In the genomic region with DNA sequence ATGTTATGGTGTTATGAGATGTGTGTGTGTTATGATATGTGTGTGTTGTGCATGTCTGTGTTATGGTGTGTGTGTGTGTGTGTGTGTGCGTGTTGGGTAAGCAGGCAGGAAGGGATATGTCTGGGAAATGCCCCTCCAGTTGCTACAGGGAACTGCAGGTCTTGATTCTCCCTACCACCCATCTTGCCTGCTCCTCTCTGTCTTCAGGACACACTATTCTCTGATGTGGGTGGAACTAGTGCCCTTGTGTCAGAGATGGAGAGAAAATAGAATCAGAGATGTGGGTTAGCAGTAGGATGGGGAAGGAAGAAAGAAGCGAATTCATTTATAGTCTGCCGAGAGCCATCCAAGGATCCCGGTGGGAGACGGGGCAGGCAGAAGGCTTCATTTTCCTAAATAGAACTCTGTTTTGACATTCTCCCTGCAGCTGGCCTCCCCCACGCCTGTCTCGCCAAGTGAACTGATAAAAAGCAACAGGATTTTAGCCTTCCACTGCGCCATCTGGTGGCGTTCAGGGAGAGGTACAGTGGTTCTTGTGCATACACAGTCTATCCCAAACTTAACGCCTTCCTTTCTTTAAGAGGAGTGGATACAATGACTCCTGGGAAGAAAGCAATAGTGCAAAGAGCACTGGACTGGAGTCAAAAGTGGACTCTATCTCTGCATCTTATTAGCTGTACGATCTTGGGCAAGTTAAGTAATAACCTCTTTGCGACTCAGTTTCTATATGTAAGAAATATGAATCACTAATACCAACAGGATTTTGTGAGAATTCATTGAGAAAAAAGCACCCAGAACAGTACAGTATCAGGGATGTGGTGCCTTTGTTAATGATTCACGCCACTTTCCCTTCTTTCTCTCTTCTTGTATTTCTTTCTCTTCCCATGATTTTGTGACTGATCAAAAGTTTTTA, we compare ENCODE assay signal across 8 cellular contexts. TPM values are rescaled to one million over a fixed set of nuclear protein-coding genes. Genes with fewer than 3 reads are reported as not detected.
DNase-seq lines count a peak whose midpoint lies in the region; ATAC-seq and TF ChIP-seq lines count a peak whose summit lies in the region.

No MANE protein-coding gene starts in this region.

- no peaks in the 10 kb centered on the region for H3K36me3 Mint-ChIP-seq in Calu3 (ENCODE audit: insufficient read depth, unreplicated experiment)
- no peaks in the 10 kb centered on the region for H3K36me3 Mint-ChIP-seq in nephron progenitor cell (ENCODE audit: low read depth)

- H3K36me3 ChIP-seq in PC-9 (ENCODE audit: low read depth) (no peaks in the 10 kb centered on the region), esophagus muscularis mucosa (no peaks in the 10 kb centered on the region)

- WGBS in esophagus muscularis mucosa: 17% methylated on average over 13 of the region's 13 CpGs

- H3K9me3 Mint-ChIP-seq in Calu3 (ENCODE audit: low read depth, unreplicated experiment) (no peaks in the 10 kb centered on the region), nephron progenitor cell (no peaks in the 10 kb centered on the region)

- no TSS peak for BruUV-seq in Calu3 (replicated peaks; lab: Mats Ljungman, UMichigan)
- no TSS peak for BruUV-seq in PC-9 (replicated peaks; lab: Mats Ljungman, UMichigan)

- no peak for TF ChIP-seq EP300 in Ishikawa (IDR thresholded peaks at IDR 0.05; ENCODE audit: borderline replicate concordance)
- TF ChIP-seq EP300 in esophagus muscularis mucosa (IDR thresholded peaks at IDR 0.05): no peak

- H3K27me3 ChIP-seq in PC-9 (ENCODE audit: insufficient read depth, low read depth) (no peaks in the 10 kb centered on the region), esophagus muscularis mucosa (no peaks in the 10 kb centered on the region)

- POLR2A ChIA-PET in PC-9 (lab: Charles Lee; ENCODE audit: unreplicated experiment): interaction anchor here (0.7 kb wide), 2 partner anchors 11 to 621 kb away, joined by 3 to 6 read pairs; no protein-coding TSS in a partner anchor

- H3K27me3 Mint-ChIP-seq in Calu3 (ENCODE audit: unreplicated experiment): no peaks in the 10 kb centered on the region
- H3K27me3 Mint-ChIP-seq in nephron progenitor cell (ENCODE audit: low read depth, poor library complexity): peaks cover 4% of the 10 kb centered on the region

- H4K20me1 ChIP-seq in PC-9 (ENCODE audit: insufficient read depth): no peaks in the 10 kb centered on the region

- ATAC-seq in GM21367 (IDR thresholded peaks at IDR 0.05; ENCODE audit: unreplicated experiment): peak; percentile 76

- H3K27ac Mint-ChIP-seq in Calu3 (ENCODE audit: unreplicated experiment) (no peak overlapping the region), nephron progenitor cell (no peak overlapping the region)

- H3K4me3 Mint-ChIP-seq in Calu3 (ENCODE audit: low read depth, unreplicated experiment) (no peak overlapping the region), nephron progenitor cell (no peak overlapping the region)

- TF ChIP-seq POLR2A in esophagus muscularis mucosa (IDR thresholded peaks at IDR 0.05; ENCODE audit: low read depth): no peak

- H3K27ac ChIP-seq in PC-9: no peak overlapping the region
- H3K27ac ChIP-seq in esophagus muscularis mucosa (replicated peaks in 1 of 4): no peak overlapping the region

- intact Hi-C loops in Calu3 (cut with micrococcal nuclease; ENCODE audit: unreplicated experiment) (loop anchor here (1.0 kb wide), 1 partner anchor 48 kb away; no protein-coding TSS in a partner anchor), PC-9 (cut with micrococcal nuclease; ENCODE audit: unreplicated experiment) (loop anchor here (1.0 to 10.0 kb wide), 5 partner anchors 48 to 621 kb away; a partner anchor contains a TSS), esophagus muscularis mucosa (cut with DNase I) (loop anchor here (5.0 kb wide), 2 partner anchors 49 to 154 kb away; no protein-coding TSS in a partner anchor)

- H3K79me2 ChIP-seq in PC-9 (ENCODE audit: low read depth): no peaks in the 10 kb centered on the region

- H3K9me3 ChIP-seq in PC-9 (ENCODE audit: insufficient read depth, low read depth): no peaks in the 10 kb centered on the region
- no peaks in the 10 kb centered on the region for H3K9me3 ChIP-seq in esophagus muscularis mucosa

- TF ChIP-seq RAD21 in Ishikawa (IDR thresholded peaks at IDR 0.05; ENCODE audit: low read depth): peak; percentile 79

- H3K4me1 Mint-ChIP-seq in Calu3 (ENCODE audit: low read depth, unreplicated experiment) (peaks cover 35% of the 10 kb centered on the region), nephron progenitor cell (peaks cover 45% of the 10 kb centered on the region)

- peak overlapping the region; percentile 39; the same call in 1 of the 2 replicates for H3K4me2 ChIP-seq in PC-9

- H3K4me1 ChIP-seq in PC-9 (replicated peaks; ENCODE audit: insufficient read depth) (peaks cover 16% of the 10 kb centered on the region), esophagus muscularis mucosa (peaks cover 0 to 16% (median 12%) of the 10 kb centered on the region in 4 donors)

- peaks cover 5% of the 10 kb centered on the region; the same call in 1 of the 2 replicates for H3F3A ChIP-seq in PC-9 (ENCODE audit: insufficient read depth, low read depth)

- CTCF ChIA-PET in Calu3 (lab: Charles Lee): interaction anchor here (0.5 to 3.9 kb wide), 2 partner anchors 47 to 108 kb away, joined by 5 to 17 read pairs; no protein-coding TSS in a partner anchor
- CTCF ChIA-PET in PC-9 (lab: Charles Lee): interaction anchor here (0.5 to 1.3 kb wide), 4 partner anchors 9 to 977 kb away, joined by 3 to 4 read pairs (median 4); no protein-coding TSS in a partner anchor

- peak; percentile 68 for TF ChIP-seq CTCF in Calu3 (IDR thresholded peaks at IDR 0.05; ENCODE audit: unreplicated experiment)
- peak; percentile 93 for TF ChIP-seq CTCF in PC-9 (conservative IDR thresholded peaks at IDR 0.05)
- TF ChIP-seq CTCF in esophagus muscularis mucosa (IDR thresholded peaks at IDR 0.05): peak; percentile 92
- peak; percentile 93 for TF ChIP-seq CTCF in nephron progenitor cell (IDR thresholded peaks at IDR 0.05)

- DNase-seq in Calu3 (peak; percentile 56), PC-9 (peak; percentile 49 to 60), activated T-cell treated with anti-CD3 and anti-CD28 coated beads for 4 hours (peak; percentile 58), esophagus muscularis mucosa (ENCODE audit: extremely low spot score) (no peak), nephron progenitor cell (peak; percentile 80), stromal cell of bone marrow (ENCODE audit: low read depth) (peak; percentile 65)

- H3K4me3 ChIP-seq in PC-9 (no peak overlapping the region), esophagus muscularis mucosa (peak overlapping the region in 3 of 4 donors; percentile 24 to 34 (median 26))

- no peaks in the 10 kb centered on the region for H3K9me2 ChIP-seq in PC-9 (ENCODE audit: insufficient read depth)

- no peak overlapping the region for H2AFZ ChIP-seq in PC-9

TF ChIP-seq in Ishikawa, 13 proteins besides CTCF, POLR2A, EP300 and RAD21:
- TF ChIP-seq FOXM1 (IDR thresholded peaks at IDR 0.05; ENCODE audit: borderline replicate concordance, low read depth): no peak
- no peak for TF ChIP-seq ZBTB7A (IDR thresholded peaks at IDR 0.05; ENCODE audit: low read depth)
- TF ChIP-seq TEAD4 (IDR thresholded peaks at IDR 0.05): no peak
- no peak for TF ChIP-seq YY1 (IDR thresholded peaks at IDR 0.05; ENCODE audit: low read depth)
- no peak for TF ChIP-seq CREB1 (IDR thresholded peaks at IDR 0.05; ENCODE audit: low read depth)

RNA-seq across cellular contexts. Expression of a gene that starts 14.1 kb away (rescaled TPM):
- 31.9 and 33.7 TPM in 2 replicates for total RNA-seq in Calu3 (2022)
- 53.7 and 81.8 TPM in 2 replicates for total RNA-seq in PC-9 (2021)
- 10 to 100 TPM; 28.7 to 39.7 (median 34.2) TPM for total RNA-seq in esophagus muscularis mucosa
